In the genomic region with DNA sequence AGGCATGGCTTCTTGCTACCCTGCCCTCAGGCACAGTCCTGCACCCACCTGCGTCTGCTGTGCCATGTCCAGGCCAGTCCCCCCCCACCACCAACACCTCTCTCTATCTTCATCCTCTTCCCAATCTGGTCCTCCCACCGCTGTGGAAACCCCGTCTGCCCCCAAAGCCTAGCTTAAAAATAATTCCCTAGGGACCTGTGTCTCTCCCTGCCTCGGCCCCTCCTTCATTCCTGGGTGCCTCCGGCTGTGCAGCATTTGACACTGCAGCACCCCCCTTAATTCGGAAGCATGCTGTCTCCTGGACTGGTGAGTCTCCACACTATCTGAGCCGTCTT, we compare ENCODE assay signal across 21 cellular contexts. TPM values are rescaled to one million over a fixed set of nuclear protein-coding genes. Genes with fewer than 3 reads are reported as not detected.
DNase-seq lines count a peak whose midpoint lies in the region; ATAC-seq and TF ChIP-seq lines count a peak whose summit lies in the region.
"Had no signal": no experiment of that assay in that cellular context is flagged by ENCODE, and none has a peak within 500 bp of the region (broad histone marks: within the 10 kb centered on the region; RNA-seq: fewer than 3 reads in every experiment).

No MANE protein-coding gene starts in this region.

- no peak for TF ChIP-seq CTCF in esophagus muscularis mucosa (IDR thresholded peaks at IDR 0.05)
- no peak for TF ChIP-seq CTCF in omental fat pad (IDR thresholded peaks at IDR 0.05)

- DNase-seq in activated CD8-positive, alpha-beta memory T cell treated with anti-CD3 and anti-CD28 coated beads for 24 hours = peak; percentile 49
- no peak for DNase-seq in activated CD8-positive, alpha-beta memory T cell treated with anti-CD3 and anti-CD28 coated beads, Interleukin-2, amount 50 U/mL, for 4 hours
- DNase-seq in esophagus muscularis mucosa (ENCODE audit: extremely low spot score) = peak; percentile 85
- DNase-seq in omental fat pad (ENCODE audit: low spot score) = peak; percentile 13
- DNase-seq in aorta = peak; percentile 32 to 34
- no peak for DNase-seq in stimulated activated CD4-positive, alpha-beta T cell treated with anti-CD3 and anti-CD28 coated beads, Interleukin-2, amount 100 ng/mL, for 48 hours
- no peak for DNase-seq in NCI-H2107 treated with DMSO at 0.1 percent for 48 hours (lab: John Stamatoyannopoulos, UW; ENCODE audit: unreplicated experiment)
- no peak for DNase-seq in SIG-M5 (lab: John Stamatoyannopoulos, UW)
- DNase-seq: CD4-positive, alpha-beta memory T cell; H9; MV-4-11; NCI-H1694 treated with DMSO at 0.1 percent for 48 hours; NCI-H510A; NCI-H748 treated with DMSO at 0.1 percent for 48 hours; PC-9 had no signal

- H3K27me3 ChIP-seq in esophagus muscularis mucosa (peaks cover 0 to 78% (median 35%) of the 10 kb centered on the region in 4 donors), aorta (ENCODE audit: control insufficient read depth in 1 of 2, insufficient read depth in 2 of 2, low read length in 1 of 2) (no peaks in the 10 kb centered on the region)

- H3K4me3 ChIP-seq in esophagus muscularis mucosa (no peak overlapping the region), aorta (ENCODE audit: low read length in 2 of 2) (no peak overlapping the region)
- H3K4me3 ChIP-seq: PC-9, SJSA1 had no signal

- TF ChIP-seq POLR2A in esophagus muscularis mucosa (IDR thresholded peaks at IDR 0.05; ENCODE audit: low read depth) = no peak

- H3K9me3 ChIP-seq in esophagus muscularis mucosa (no peaks in the 10 kb centered on the region), aorta (ENCODE audit: control insufficient read depth, low read length) (no peaks in the 10 kb centered on the region)

- intact Hi-C loops in esophagus muscularis mucosa (cut with DNase I) (no loop called here), aorta (cut with DNase I) (no loop called here)

- no peak for ATAC-seq in omental fat pad (ENCODE audit: low FRiP score)
- ATAC-seq in aorta (ENCODE audit: low FRiP score) = no peak

- no peak for TF ChIP-seq EP300 in esophagus muscularis mucosa (IDR thresholded peaks at IDR 0.05)

- WGBS in esophagus muscularis mucosa = 88% methylated on average over 7 of the region's 7 CpGs
- 76 to 80% methylated on average over 7 of the region's 7 CpGs for WGBS in aorta, 2 donors

- H3K27ac ChIP-seq in esophagus muscularis mucosa (replicated peaks in 1 of 4) = no peak overlapping the region
- H3K27ac ChIP-seq in aorta (ENCODE audit: low read depth in 1 of 2, low read length in 2 of 2) = no peak overlapping the region
- H3K27ac ChIP-seq: HL-60, KMS-11, PC-9, SJSA1 had no signal

- H3K4me1 ChIP-seq in esophagus muscularis mucosa (peaks cover 21 to 30% (median 28%) of the 10 kb centered on the region in 4 donors), aorta (ENCODE audit: control insufficient read depth in 1 of 2, insufficient read depth in 2 of 2, low read length in 2 of 2) (no peaks in the 10 kb centered on the region)

- H3K36me3 ChIP-seq in esophagus muscularis mucosa (no peaks in the 10 kb centered on the region), aorta (ENCODE audit: control insufficient read depth in 1 of 2, insufficient read depth in 2 of 2, low read length in 1 of 2) (no peaks in the 10 kb centered on the region)
- H3K36me3 ChIP-seq: SJSA1 had no signal

RNA-seq across cellular contexts. Expression of a gene that starts 2.5 kb away (rescaled TPM):
- total RNA-seq in esophagus muscularis mucosa = under 1 TPM in 3 of 4 donors, not detected in 1; 0.32 to 0.83 (median 0.42) TPM
- total RNA-seq in omental fat pad = 1 to 10 TPM in 1 of 4 donors, under 1 TPM in 1, not detected in 2; 0.24 to 2.6 TPM
- 1 to 10 TPM in 1 of 2 donors, under 1 TPM in 1; 0.62 to 1.4 TPM for total RNA-seq in aorta
- polyA plus RNA-seq in aorta = not detected
- total RNA-seq: A172, HT1080, PC-9, SJSA1 had no signal
- polyA plus RNA-seq: BJ had no signal

RNA-seq across cellular contexts. Expression of a gene that starts 28.8 kb away (rescaled TPM):
- total RNA-seq in esophagus muscularis mucosa = 1 to 10 TPM in 1 of 4 donors, under 1 TPM in 2, not detected in 1; 0.29 to 1.2 (median 0.83) TPM
- total RNA-seq in omental fat pad = 1 to 10 TPM; 1.1 to 2.8 (median 1.2) TPM
- 1 to 10 TPM; 1.4 to 2.1 TPM for total RNA-seq in aorta
- under 1 TPM in 1 of 2 donors, not detected in 1; 0.46 TPM for polyA plus RNA-seq in aorta
- total RNA-seq: H9, PC-9 had no signal
- polyA plus RNA-seq: BJ had no signal

RNA-seq across cellular contexts. Expression of a gene that starts 28.9 kb away (rescaled TPM):
- total RNA-seq in esophagus muscularis mucosa (1 to 10 TPM in 2 of 4 donors, under 1 TPM in 1, not detected in 1; 0.52 to 3.5 (median 1.2) TPM), omental fat pad (1 to 10 TPM in 3 of 4 donors, under 1 TPM in 1; 0.19 to 6.4 (median 2.7) TPM), aorta (1 to 10 TPM in 1 of 2 donors, under 1 TPM in 1; 0.84 to 3.5 TPM)
- 1 to 10 TPM in 1 of 2 donors, not detected in 1; 8.7 TPM for polyA plus RNA-seq in aorta
- total RNA-seq: H9, PC-9 had no signal

Comparison
In these comparisons a context has a peak if more than half of its experiments do, and no peak if none do; other contexts are left out.
1. DNase-seq: peak in activated CD8-positive, alpha-beta memory T cell treated with anti-CD3 and anti-CD28 coated beads for 24 hours (single experiment), esophagus muscularis mucosa (single experiment), omental fat pad (single experiment) and aorta (2 of 2); none in activated CD8-positive, alpha-beta memory T cell treated with anti-CD3 and anti-CD28 coated beads, Interleukin-2, amount 50 U/mL, for 4 hours (single experiment), stimulated activated CD4-positive, alpha-beta T cell treated with anti-CD3 and anti-CD28 coated beads, Interleukin-2, amount 100 ng/mL, for 48 hours (0 of 2), NCI-H2107 treated with DMSO at 0.1 percent for 48 hours (single experiment) and SIG-M5 (single experiment).